ENCODE assay signal across 32 cellular contexts in genomic region chr7:4048336-4048735, GRCh38.
"Had no signal": no experiment of that assay in that cellular context is flagged by ENCODE, and none has a peak within 500 bp of the region (broad histone marks: within the 10 kb centered on the region; RNA-seq: fewer than 3 reads in every experiment).

No MANE protein-coding gene starts in this region.

- H3K27me3 Mint-ChIP-seq: activated CD4-positive, alpha-beta memory T cell treated with anti-CD3 and anti-CD28 coated beads, Interleukin-2, amount 10 ng/mL, durations not matched to agents 7 days and 5 days; activated CD8-positive, alpha-beta memory T cell treated with anti-CD3 and anti-CD28 coated beads, Interleukin-2, amount 10 ng/mL, durations not matched to agents 7 days and 5 days; activated naive CD4-positive, alpha-beta T cell treated with anti-CD3 and anti-CD28 coated beads, Interleukin-2, amount 10 ng/mL, durations not matched to agents 7 days and 5 days; activated naive CD8-positive, alpha-beta T cell had no signal

- H3K4me1 ChIP-seq: Peyer's patch had no signal

- H3K4me3 ChIP-seq: cardiac muscle cell, Peyer's patch had no signal

- H3K36me3 ChIP-seq: cardiac muscle cell, Peyer's patch had no signal

- H3K9me3 Mint-ChIP-seq: activated B cell treated with CpG ODN at 0.5 μM for 24 hours; activated CD4-positive, alpha-beta memory T cell treated with anti-CD3 and anti-CD28 coated beads, Interleukin-2, amount 10 ng/mL, durations not matched to agents 7 days and 5 days; activated naive CD4-positive, alpha-beta T cell treated with anti-CD3 and anti-CD28 coated beads, Interleukin-2, amount 10 ng/mL, durations not matched to agents 7 days and 5 days; T-helper 2 cell treated with Interferon-gamma antibody and Interleukin-4, amounts not matched to agents 5 μg/mL and 100 μg/mL, for 36 hours had no signal

- H3K4me3 Mint-ChIP-seq: activated B cell treated with CpG ODN at 0.5 μM for 24 hours; activated CD4-positive, alpha-beta memory T cell treated with anti-CD3 and anti-CD28 coated beads, Interleukin-2, amount 10 ng/mL, durations not matched to agents 7 days and 5 days; activated CD8-positive, alpha-beta memory T cell treated with anti-CD3 and anti-CD28 coated beads, Interleukin-2, amount 10 ng/mL, durations not matched to agents 7 days and 5 days; activated naive CD4-positive, alpha-beta T cell treated with anti-CD3 and anti-CD28 coated beads, Interleukin-2, amount 10 ng/mL, durations not matched to agents 7 days and 5 days; activated naive CD8-positive, alpha-beta T cell; T-helper 2 cell treated with Interferon-gamma antibody and Interleukin-4, amounts not matched to agents 5 μg/mL and 100 μg/mL, for 36 hours had no signal

- H3K36me3 Mint-ChIP-seq: activated CD8-positive, alpha-beta memory T cell treated with anti-CD3 and anti-CD28 coated beads, Interleukin-2, amount 10 ng/mL, durations not matched to agents 7 days and 5 days; activated naive CD4-positive, alpha-beta T cell treated with anti-CD3 and anti-CD28 coated beads, Interleukin-2, amount 10 ng/mL, durations not matched to agents 7 days and 5 days; activated naive CD8-positive, alpha-beta T cell had no signal

- DNase-seq: activated B cell treated with CpG ODN at 0.5 μM for 24 hours; activated CD4-positive, alpha-beta memory T cell treated with anti-CD3 and anti-CD28 coated beads, Interleukin-2, amount 10 ng/mL, durations not matched to agents 7 days and 5 days; activated CD4-positive, alpha-beta T cell treated with anti-CD3 and anti-CD28 coated beads for 48 hours; activated CD4-positive, CD25-positive, alpha-beta regulatory T cell treated with anti-CD3 and anti-CD28 coated beads, Interleukin-2, amount 50 U/mL, for 72 hours; activated CD8-positive, alpha-beta memory T cell treated with anti-CD3 and anti-CD28 coated beads for 24 hours; activated CD8-positive, alpha-beta memory T cell treated with anti-CD3 and anti-CD28 coated beads, Interleukin-2, amount 10 ng/mL, durations not matched to agents 7 days and 5 days; activated CD8-positive, alpha-beta memory T cell treated with anti-CD3 and anti-CD28 coated beads, Interleukin-2, amount 50 U/mL, for 48 hours; activated effector memory CD4-positive, alpha-beta T cell treated with Interleukin-2 at 50 U/mL for 16 hours; activated naive CD4-positive, alpha-beta T cell treated with anti-CD3 and anti-CD28 coated beads, Interleukin-2, amount 10 ng/mL, durations not matched to agents 7 days and 5 days; activated T-cell treated with anti-CD3 and anti-CD28 coated beads, Interleukin-2, amount 50 U/mL, for 48 hours; amniotic stem cell; MM.1S; MV-4-11; NCI-H1092; NCI-H1436 treated with DMSO at 0.1 percent for 48 hours; NCI-H1694 treated with DMSO at 0.1 percent for 48 hours; NCI-H2029 treated with DMSO at 0.1 percent for 48 hours; NCI-H2107; NCI-H2171; NCI-H510A; NCI-H526; NCI-H748 treated with DMSO at 0.1 percent for 48 hours; NK-92 treated with Interleukin-12 subunit alpha and Interleukin-12 subunit beta, amount 100 ng/mL, for 24 hours; PC-3; Peyer's patch; RPMI8226; SIG-M5 had no signal

- H3K4me1 Mint-ChIP-seq: activated CD4-positive, alpha-beta memory T cell treated with anti-CD3 and anti-CD28 coated beads, Interleukin-2, amount 10 ng/mL, durations not matched to agents 7 days and 5 days; activated CD8-positive, alpha-beta memory T cell treated with anti-CD3 and anti-CD28 coated beads, Interleukin-2, amount 10 ng/mL, durations not matched to agents 7 days and 5 days; activated naive CD4-positive, alpha-beta T cell treated with anti-CD3 and anti-CD28 coated beads, Interleukin-2, amount 10 ng/mL, durations not matched to agents 7 days and 5 days had no signal

- FAIRE-seq: TTC549 had no signal

- H3K27ac Mint-ChIP-seq: activated B cell treated with CpG ODN at 0.5 μM for 24 hours; activated CD4-positive, alpha-beta memory T cell treated with anti-CD3 and anti-CD28 coated beads, Interleukin-2, amount 10 ng/mL, durations not matched to agents 7 days and 5 days; activated CD8-positive, alpha-beta memory T cell treated with anti-CD3 and anti-CD28 coated beads, Interleukin-2, amount 10 ng/mL, durations not matched to agents 7 days and 5 days; activated naive CD8-positive, alpha-beta T cell; T-helper 2 cell treated with Interferon-gamma antibody and Interleukin-4, amounts not matched to agents 5 μg/mL and 100 μg/mL, for 36 hours had no signal

- H3K27ac ChIP-seq: cardiac muscle cell, KMS-11, Peyer's patch had no signal

- H3K9me3 ChIP-seq: Peyer's patch had no signal

- H3K9ac ChIP-seq: KMS-11 had no signal

- ATAC-seq: activated CD8-positive, alpha-beta memory T cell treated with anti-CD3 and anti-CD28 coated beads, Interleukin-2, amount 10 ng/mL, durations not matched to agents 7 days and 5 days; PC-3 had no signal
